In genomic region chr14:21941885-21942284, GRCh38 we compare ENCODE assay signal across 1 cellular context.
TF ChIP-seq lines count a peak whose summit lies in the region.

No MANE protein-coding gene starts in this region.

TF ChIP-seq in GM23338, 12 proteins besides CTCF, POLR2A, EP300 and RAD21 (continued from another document):
- TF ChIP-seq JUNB (IDR thresholded peaks at IDR 0.05; ENCODE audit: unreplicated experiment), result no peak
- TF ChIP-seq ZNF462 (CRISPR knock-in tag; IDR thresholded peaks at IDR 0.05), result no peak
- no peak for TF ChIP-seq ZNF114 (CRISPR knock-in tag; IDR thresholded peaks at IDR 0.05)
- no peak for TF ChIP-seq EZH2phosphoT487 (IDR thresholded peaks at IDR 0.05; ENCODE audit: unreplicated experiment)
